ENCODE assay signal across 8 cellular contexts in genomic region chr22:38873469-38874411, GRCh38.
DNase-seq lines count a peak whose midpoint lies in the region; ATAC-seq and TF ChIP-seq lines count a peak whose summit lies in the region.

No MANE protein-coding gene starts in this region.

- no peak for TF ChIP-seq CTCF in GM12865 (IDR thresholded peaks at IDR 0.05; ENCODE audit: insufficient read depth, low read depth, low read length, missing control alignments)

- DNase-seq in GM12865 (ENCODE audit: low read depth) (peak; percentile 87), NCI-H526 treated with DMSO at 0.1 percent for 48 hours (lab: John Stamatoyannopoulos, UW) (peak; percentile 13), midbrain (lab: John Stamatoyannopoulos, UW) (no peak), LoVo (ENCODE audit: low spot score) (no peak)
- peak; percentile 30 to 63 for DNase-seq in activated T-helper 1 cell treated with anti-CD3 and anti-CD28 coated beads, Interleukin-2, amount 50 U/mL, for 16 hours (ENCODE audit: low read depth in 1 of 2, low spot score in 1 of 2)
- DNase-seq in stimulated activated CD4-positive, alpha-beta T cell treated with anti-CD3 and anti-CD28 coated beads, Interleukin-4, amount 100 ng/mL, for 4 hours: peak; percentile 57 to 88

- no peak for ATAC-seq in HG02884 (IDR thresholded peaks at IDR 0.05; ENCODE audit: unreplicated experiment)

- peak overlapping the region; percentile 90; the same call in 1 of the 2 replicates for H3K4me3 ChIP-seq in GM12865 (ENCODE audit: low read depth, low read length)
- peak overlapping the region; percentile 77 for H3K4me3 ChIP-seq in iPS-11a (ENCODE audit: low read depth, low read length)

Comparison
In these comparisons a context has a peak if more than half of its experiments do, and no peak if none do; other contexts are left out.
1. DNase-seq: peak in GM12865 (single experiment), NCI-H526 treated with DMSO at 0.1 percent for 48 hours (single experiment), activated T-helper 1 cell treated with anti-CD3 and anti-CD28 coated beads, Interleukin-2, amount 50 U/mL, for 16 hours (2 of 2) and stimulated activated CD4-positive, alpha-beta T cell treated with anti-CD3 and anti-CD28 coated beads, Interleukin-4, amount 100 ng/mL, for 4 hours (2 of 2); none in midbrain (single experiment) and LoVo (single experiment).